8 cellular contexts compared by ENCODE assay signal in genomic region chr12:122123051-122123760, GRCh38. TPM values are rescaled to one million over a fixed set of nuclear protein-coding genes. Genes with fewer than 3 reads are reported as not detected.
DNase-seq lines count a peak whose midpoint lies in the region; ATAC-seq, FAIRE-seq and TF ChIP-seq lines count a peak whose summit lies in the region.

No MANE protein-coding gene starts in this region.

- no peak overlapping the region for H3K56ac ChIP-seq in H9 (ENCODE audit: insufficient read length, low read depth, low read length)

- DNase-seq in AG20443 (ENCODE audit: low spot score) (peak; percentile 80), H9 (peak; percentile 82), NCI-H82 treated with DMSO at 0.1 percent for 48 hours (lab: John Stamatoyannopoulos, UW; ENCODE audit: unreplicated experiment) (peak; percentile 15), endothelial cell of umbilical vein (ENCODE audit: low read depth, low spot score) (peak; percentile 70)
- DNase-seq in activated CD8-positive, alpha-beta memory T cell treated with anti-CD3 and anti-CD28 coated beads, Interleukin-2, amount 10 ng/mL, durations not matched to agents 7 days and 5 days: peak; percentile 77
- peak; percentile 34 for DNase-seq in stimulated activated CD8-positive, alpha-beta memory T cell treated with anti-CD3 and anti-CD28 coated beads, Interleukin-7, amount 100 ng/mL, for 24 hours (ENCODE audit: low read depth)

- H3K4me1 ChIP-seq in H9 (ENCODE audit: insufficient read depth, low read length) (0 out of 2 replicates have a peak, but pooled peaks cover 4% of the 10 kb centered on the region), endothelial cell of umbilical vein (ENCODE audit: control insufficient read depth, extremely low read depth, insufficient read depth, low read length) (peaks cover 6% of the 10 kb centered on the region), muscle layer of colon (ENCODE audit: insufficient read depth, low read length) (peaks cover 63% of the 10 kb centered on the region)

- no peak overlapping the region for H3K14ac ChIP-seq in H9 (ENCODE audit: insufficient read depth, low read length)

- H3K27me3 Mint-ChIP-seq in H9 (ENCODE audit: low read depth): no peaks in the 10 kb centered on the region
- no peaks in the 10 kb centered on the region for H3K27me3 Mint-ChIP-seq in activated CD8-positive, alpha-beta memory T cell treated with anti-CD3 and anti-CD28 coated beads, Interleukin-2, amount 10 ng/mL, durations not matched to agents 7 days and 5 days

- H3K27ac Mint-ChIP-seq in H9: peak overlapping the region; percentile 71 to 94 (median 91); a peak in 5 of 7 replicates
- H3K27ac Mint-ChIP-seq in activated CD8-positive, alpha-beta memory T cell treated with anti-CD3 and anti-CD28 coated beads, Interleukin-2, amount 10 ng/mL, durations not matched to agents 7 days and 5 days: peak overlapping the region; percentile 48

- H2BK5ac ChIP-seq in H9 (ENCODE audit: insufficient read length, low read length): no peak overlapping the region

- H4K8ac ChIP-seq in H9 (replicated peaks; ENCODE audit: insufficient read length, low read depth, low read length): no peak overlapping the region

- H3K23me2 ChIP-seq in H9 (ENCODE audit: insufficient read length, low read depth, low read length, poor library complexity, severe bottlenecking): no peaks in the 10 kb centered on the region

- H3K79me1 ChIP-seq in H9 (ENCODE audit: insufficient read depth, low read depth, low read length, poor library complexity, severe bottlenecking): no peaks in the 10 kb centered on the region

- no peak overlapping the region for H2BK15ac ChIP-seq in H9 (ENCODE audit: low read depth, low read length)

- POLR2A ChIA-PET in endothelial cell of umbilical vein (lab: Charles Lee): interaction anchor here (1.1 kb wide), 1 partner anchor 43 kb away, joined by 4 read pairs; no protein-coding TSS in a partner anchor

- peak; percentile 73 for ATAC-seq in activated CD8-positive, alpha-beta memory T cell treated with anti-CD3 and anti-CD28 coated beads, Interleukin-2, amount 10 ng/mL, durations not matched to agents 7 days and 5 days
- no peak for ATAC-seq in GM19395 (IDR thresholded peaks at IDR 0.05; ENCODE audit: unreplicated experiment)

- H3K27me3 ChIP-seq in H9 (ENCODE audit: insufficient read depth, low read length) (no peaks in the 10 kb centered on the region), endothelial cell of umbilical vein (ENCODE audit: control insufficient read depth in 2 of 2, insufficient read depth in 2 of 2, low read length in 2 of 2) (no peaks in the 10 kb centered on the region), muscle layer of colon (ENCODE audit: control insufficient read depth in 1 of 2, insufficient read depth in 2 of 2, low read length in 2 of 2) (no peaks in the 10 kb centered on the region)

- WGBS in H9 (ENCODE audit: extremely low coverage, insufficient read length, low lambda C conversion rate): no CpG with 5 or more reads among the region's 22 CpGs

- H3K79me2 ChIP-seq in H9 (ENCODE audit: insufficient read depth, low read length) (no peaks in the 10 kb centered on the region; the same call in 1 of the 2 replicates), endothelial cell of umbilical vein (ENCODE audit: control insufficient read depth, insufficient read depth, low read length) (peaks cover 34% of the 10 kb centered on the region)

- no peak overlapping the region for H3K4me2 ChIP-seq in H9 (ENCODE audit: insufficient read depth, insufficient read length, low read length)
- H3K4me2 ChIP-seq in endothelial cell of umbilical vein (ENCODE audit: insufficient read depth, low read length): no peak overlapping the region

- no peaks in the 10 kb centered on the region for H3K9me3 ChIP-seq in H9 (ENCODE audit: control insufficient read depth, low read depth, low read length)
- no peaks in the 10 kb centered on the region for H3K9me3 ChIP-seq in endothelial cell of umbilical vein (replicated peaks; ENCODE audit: control insufficient read depth, insufficient read depth, low read length)
- H3K9me3 ChIP-seq in muscle layer of colon (ENCODE audit: low read length): no peaks in the 10 kb centered on the region

- H3K9me1 ChIP-seq in endothelial cell of umbilical vein (replicated peaks; ENCODE audit: control insufficient read depth, extremely low read depth, insufficient read depth, low read length): no peaks in the 10 kb centered on the region

- no peak for TF ChIP-seq POLR2A in endothelial cell of umbilical vein (IDR thresholded peaks at IDR 0.05; ENCODE audit: low read depth, low read length)

- no peak overlapping the region for H2AK5ac ChIP-seq in H9 (ENCODE audit: insufficient read length, low read length)

- no peaks in the 10 kb centered on the region for H4K20me1 ChIP-seq in H9 (ENCODE audit: control insufficient read depth, insufficient read depth, insufficient read length)
- H4K20me1 ChIP-seq in endothelial cell of umbilical vein (replicated peaks; ENCODE audit: control insufficient read depth, extremely low read depth, insufficient read depth, low read length): no peaks in the 10 kb centered on the region

- H3T11ph ChIP-seq in H9 (ENCODE audit: low read length): no peak overlapping the region

- no peak overlapping the region for H2BK120ac ChIP-seq in H9 (ENCODE audit: low read depth, low read length, poor library complexity, severe bottlenecking)

- H3K4me3 Mint-ChIP-seq in H9: no peak overlapping the region
- no peak overlapping the region for H3K4me3 Mint-ChIP-seq in activated CD8-positive, alpha-beta memory T cell treated with anti-CD3 and anti-CD28 coated beads, Interleukin-2, amount 10 ng/mL, durations not matched to agents 7 days and 5 days

- H3K27ac ChIP-seq in H9 (ENCODE audit: insufficient read length, low read depth, low read length): no peak overlapping the region
- no peak overlapping the region for H3K27ac ChIP-seq in endothelial cell of umbilical vein (ENCODE audit: insufficient read depth, low read depth, low read length)
- peak overlapping the region; percentile 57 for H3K27ac ChIP-seq in muscle layer of colon (ENCODE audit: low read depth, low read length)

- no peak overlapping the region for H3K4ac ChIP-seq in H9 (ENCODE audit: low read depth, low read length)

- BruUV-seq in endothelial cell of umbilical vein (replicated peaks; lab: Mats Ljungman, UMichigan): no TSS peak

- no peak overlapping the region for H2BK20ac ChIP-seq in H9 (ENCODE audit: low read depth, low read length, poor library complexity, severe bottlenecking)

- no peak overlapping the region for H3K23ac ChIP-seq in H9 (ENCODE audit: insufficient read length, low read depth, low read length)

- H4K5ac ChIP-seq in H9 (ENCODE audit: insufficient read length, low read depth, low read length): no peak overlapping the region

- dilution Hi-C loops in endothelial cell of umbilical vein (cut with MboI; ENCODE audit: extremely low pct_ligation_motif_present, low sequenced_read_pairs): no loop called here

- intact Hi-C loops in endothelial cell of umbilical vein (cut with micrococcal nuclease): loop anchor here (1.0 to 5.0 kb wide), 3 partner anchors 43 to 206 kb away; partner anchors contain the start of gene CFAP251

- no peak overlapping the region for H3K18ac ChIP-seq in H9 (ENCODE audit: insufficient read length, low read depth, low read length)

- no peak overlapping the region for H2BK12ac ChIP-seq in H9 (ENCODE audit: insufficient read length, low read depth, low read length)

- peak; percentile 84 for FAIRE-seq in endothelial cell of umbilical vein (lab: Jason Lieb, UNC)

- TF ChIP-seq CTCF in H9 (conservative IDR thresholded peaks at IDR 0.05) (peak; percentile 89), endothelial cell of umbilical vein (IDR thresholded peaks at IDR 0.05; ENCODE audit: extremely low read depth in 1 of 2, insufficient read depth in 1 of 2, low read depth in 1 of 2, low read length in 2 of 2) (peak; percentile 65 to 67)

- H4K91ac ChIP-seq in H9 (ENCODE audit: insufficient read length, low read depth, low read length): no peak overlapping the region

- no peaks in the 10 kb centered on the region for H3K9me3 Mint-ChIP-seq in H9
- no peaks in the 10 kb centered on the region for H3K9me3 Mint-ChIP-seq in activated CD8-positive, alpha-beta memory T cell treated with anti-CD3 and anti-CD28 coated beads, Interleukin-2, amount 10 ng/mL, durations not matched to agents 7 days and 5 days (ENCODE audit: low read depth)

- no peak overlapping the region for H2AFZ ChIP-seq in H9 (ENCODE audit: low read length)
- no peak overlapping the region for H2AFZ ChIP-seq in endothelial cell of umbilical vein (ENCODE audit: low read depth, low read length)

- CTCF ChIA-PET in activated CD8-positive, alpha-beta memory T cell treated with anti-CD3 and anti-CD28 coated beads, Interleukin-2, amount 10 ng/mL, durations not matched to agents 7 days and 5 days (lab: Charles Lee): interaction anchor here (0.6 to 8.2 kb wide), 40 partner anchors 9 to 205 kb away, joined by 3 to 130 read pairs (median 4); partner anchors contain the start of genes CFAP251 and MLXIP
- CTCF ChIA-PET in endothelial cell of umbilical vein (lab: Charles Lee): interaction anchor here (0.6 to 6.2 kb wide), 31 partner anchors 8 to 235 kb away, joined by 3 to 156 read pairs (median 7); partner anchors contain the start of genes CFAP251 and MLXIP

- peaks cover 19 to 20% of the 10 kb centered on the region in 2 experiments for H3K4me1 Mint-ChIP-seq in H9
- H3K4me1 Mint-ChIP-seq in activated CD8-positive, alpha-beta memory T cell treated with anti-CD3 and anti-CD28 coated beads, Interleukin-2, amount 10 ng/mL, durations not matched to agents 7 days and 5 days: peaks cover 19% of the 10 kb centered on the region

- peaks cover 0 to 2% (median 2%) of the 10 kb centered on the region in 3 experiments; a peak in 5 of 7 replicates for H3K36me3 Mint-ChIP-seq in H9 (ENCODE audit: insufficient read depth in 1 of 3, low read depth in 3 of 3)
- H3K36me3 Mint-ChIP-seq in activated CD8-positive, alpha-beta memory T cell treated with anti-CD3 and anti-CD28 coated beads, Interleukin-2, amount 10 ng/mL, durations not matched to agents 7 days and 5 days: peaks cover 1% of the 10 kb centered on the region

- no peak overlapping the region for H3K4me3 ChIP-seq in endothelial cell of umbilical vein (replicated peaks in 1 of 3; ENCODE audit: insufficient read depth in 1 of 3, low read depth in 1 of 3, low read length in 3 of 3)
- peak overlapping the region in 1 of 2 donors; percentile 13 for H3K4me3 ChIP-seq in muscle layer of colon (ENCODE audit: low read depth in 1 of 2, low read length in 2 of 2)

- H3K9ac ChIP-seq in H9 (ENCODE audit: extremely low read depth, insufficient read length, low read length) (no peak overlapping the region), endothelial cell of umbilical vein (replicated peaks; ENCODE audit: extremely low read depth, insufficient read depth, low read length) (no peak overlapping the region), muscle layer of colon (ENCODE audit: low read length) (no peak overlapping the region)

- H3K36me3 ChIP-seq in endothelial cell of umbilical vein (ENCODE audit: control insufficient read depth in 2 of 2, extremely low read depth in 1 of 2, insufficient read depth in 2 of 2, low read length in 2 of 2) (peaks cover 0 to 7% of the 10 kb centered on the region in 2 experiments), muscle layer of colon (ENCODE audit: insufficient read depth, low read length) (peaks cover 17% of the 10 kb centered on the region)

RNA-seq across cellular contexts. Expression of gene MLXIP, which starts 44.6 kb away (rescaled TPM):
- total RNA-seq in H9 (2021) (28.6 and 32.4 TPM in 2 replicates), endothelial cell of umbilical vein (65.5 and 72.5 TPM in 2 replicates)
- 10 to 100 TPM; 36.1 to 36.4 TPM for total RNA-seq in activated CD8-positive, alpha-beta memory T cell treated with anti-CD3 and anti-CD28 coated beads, Interleukin-2, amount 10 ng/mL, durations not matched to agents 7 days and 5 days
- polyA plus RNA-seq in endothelial cell of umbilical vein: 22.0 and 37.6 TPM in 2 replicates
- 17.9 and 18.2 TPM in 2 replicates for polyA plus RNA-seq in endothelial cell of umbilical vein (2011; cell fraction: cytosol; rRNA removed)
- polyA plus RNA-seq in endothelial cell of umbilical vein (2011; cell fraction: nucleus; rRNA removed): 60.6 and 101 TPM in 2 replicates
- 43.7 and 45.8 TPM in 2 replicates for polyA plus RNA-seq in endothelial cell of umbilical vein (2012)
- 26.9 and 34.4 TPM in 2 replicates for polyA minus RNA-seq in endothelial cell of umbilical vein
- polyA minus RNA-seq in endothelial cell of umbilical vein (2011; cell fraction: cytosol; rRNA and poly(A)+ RNA removed): 26.7 TPM
- 31.4 and 46.2 TPM in 2 replicates for polyA minus RNA-seq in endothelial cell of umbilical vein (2011; cell fraction: nucleus; rRNA and poly(A)+ RNA removed)

RNA-seq across cellular contexts. Expression of gene IL31, which starts 50.8 kb away (rescaled TPM):
- total RNA-seq in H9 (2021) (not detected in 2 replicates), endothelial cell of umbilical vein (not detected in 2 replicates)
- not detected for total RNA-seq in activated CD8-positive, alpha-beta memory T cell treated with anti-CD3 and anti-CD28 coated beads, Interleukin-2, amount 10 ng/mL, durations not matched to agents 7 days and 5 days
- not detected in 2 replicates for polyA plus RNA-seq in endothelial cell of umbilical vein
- not detected in 2 replicates for polyA plus RNA-seq in endothelial cell of umbilical vein (2011; cell fraction: cytosol; rRNA removed)
- polyA plus RNA-seq in endothelial cell of umbilical vein (2011; cell fraction: nucleus; rRNA removed): not detected in 2 replicates
- polyA plus RNA-seq in endothelial cell of umbilical vein (2012): not detected in 2 replicates
- polyA minus RNA-seq in endothelial cell of umbilical vein: not detected in 2 replicates
- not detected for polyA minus RNA-seq in endothelial cell of umbilical vein (2011; cell fraction: cytosol; rRNA and poly(A)+ RNA removed)
- not detected in 2 replicates for polyA minus RNA-seq in endothelial cell of umbilical vein (2011; cell fraction: nucleus; rRNA and poly(A)+ RNA removed)

RNA-seq across cellular contexts. Expression of gene LRRC43, which starts 59.7 kb away (rescaled TPM):
- total RNA-seq in H9 (2021) (0.46 and 0.53 TPM in 2 replicates), endothelial cell of umbilical vein (3.4 and 5.4 TPM in 2 replicates)
- under 1 TPM in 1 of 2 experiments, not detected in 1; 0.67 TPM for total RNA-seq in activated CD8-positive, alpha-beta memory T cell treated with anti-CD3 and anti-CD28 coated beads, Interleukin-2, amount 10 ng/mL, durations not matched to agents 7 days and 5 days
- polyA plus RNA-seq in endothelial cell of umbilical vein: 2.2 and 3.1 TPM in 2 replicates
- 1.9 and 2.3 TPM in 2 replicates for polyA plus RNA-seq in endothelial cell of umbilical vein (2011; cell fraction: cytosol; rRNA removed)
- 6.7 and 7.0 TPM in 2 replicates for polyA plus RNA-seq in endothelial cell of umbilical vein (2011; cell fraction: nucleus; rRNA removed)
- polyA plus RNA-seq in endothelial cell of umbilical vein (2012): 1.6 and 3.1 TPM in 2 replicates
- 1.9 and 2.0 TPM in 2 replicates for polyA minus RNA-seq in endothelial cell of umbilical vein
- polyA minus RNA-seq in endothelial cell of umbilical vein (2011; cell fraction: cytosol; rRNA and poly(A)+ RNA removed): not detected
- polyA minus RNA-seq in endothelial cell of umbilical vein (2011; cell fraction: nucleus; rRNA and poly(A)+ RNA removed): 2.3 and 3.7 TPM in 2 replicates

Comparison
In these comparisons a context has a peak if more than half of its experiments do, and no peak if none do; other contexts are left out.
1. DNase-seq: peak in every context shown above with its lines; median percentile 82 in H9; 80 in AG20443; 77 in activated CD8-positive, alpha-beta memory T cell treated with anti-CD3 and anti-CD28 coated beads, Interleukin-2, amount 10 ng/mL, durations not matched to agents 7 days and 5 days; 70 in endothelial cell of umbilical vein; 34 in stimulated activated CD8-positive, alpha-beta memory T cell treated with anti-CD3 and anti-CD28 coated beads, Interleukin-7, amount 100 ng/mL, for 24 hours; 15 in NCI-H82 treated with DMSO at 0.1 percent for 48 hours.